Comparison of ENCODE assay signal across 33 cellular contexts in the genomic region with DNA sequence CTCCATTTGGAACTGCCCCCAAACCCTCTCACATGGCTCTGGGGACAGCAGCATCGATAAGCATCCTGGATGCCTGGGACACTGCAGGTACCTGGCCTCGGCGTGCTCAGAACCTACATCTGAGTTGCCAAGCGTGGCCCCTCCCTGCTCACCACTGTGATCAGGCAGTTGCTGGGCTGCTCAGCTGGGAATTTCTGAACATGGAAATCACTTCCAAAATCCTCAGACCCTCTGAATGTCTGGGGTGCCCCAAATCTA. TPM values are rescaled to one million over a fixed set of nuclear protein-coding genes. Genes with fewer than 3 reads are reported as not detected.
"Had no signal": no experiment of that assay in that cellular context is flagged by ENCODE, and none has a peak within 500 bp of the region (broad histone marks: within the 10 kb centered on the region; RNA-seq: fewer than 3 reads in every experiment).

No MANE protein-coding gene starts in this region.

- H3K9me3 ChIP-seq: adrenal gland, body of pancreas, esophagus muscularis mucosa, gastrocnemius medialis, heart right ventricle had no signal

- H3K36me3 Mint-ChIP-seq: activated CD4-positive, alpha-beta memory T cell treated with anti-CD3 and anti-CD28 coated beads for 36 hours; activated CD8-positive, alpha-beta memory T cell treated with anti-CD3 and anti-CD28 coated beads, Interleukin-2, amount 10 ng/mL, durations not matched to agents 7 days and 5 days; activated naive CD4-positive, alpha-beta T cell treated with anti-CD3 and anti-CD28 coated beads, Interleukin-2, amount 50 U/mL, for 24 hours; activated naive CD8-positive, alpha-beta T cell treated with anti-CD3 and anti-CD28 coated beads for 36 hours had no signal

- H3K4me3 Mint-ChIP-seq: activated CD4-positive, alpha-beta memory T cell treated with anti-CD3 and anti-CD28 coated beads for 36 hours; activated CD4-positive, alpha-beta T cell treated with anti-CD3 and anti-CD28 coated beads for 36 hours; activated CD4-positive, alpha-beta T cell treated with anti-CD3 and anti-CD28 coated beads, Interleukin-2, amount 10 ng/mL, durations not matched to agents 24 days and 14 days; activated CD8-positive, alpha-beta memory T cell treated with anti-CD3 and anti-CD28 coated beads, Interleukin-2, amount 10 ng/mL, durations not matched to agents 7 days and 5 days; activated CD8-positive, alpha-beta T cell treated with anti-CD3 and anti-CD28 coated beads, Interleukin-2, amount 10 ng/mL, durations not matched to agents 7 days and 5 days; activated naive CD4-positive, alpha-beta T cell treated with anti-CD3 and anti-CD28 coated beads for 36 hours; activated naive CD4-positive, alpha-beta T cell treated with anti-CD3 and anti-CD28 coated beads, Interleukin-2, amount 50 U/mL, for 24 hours; activated naive CD8-positive, alpha-beta T cell treated with anti-CD3 and anti-CD28 coated beads for 36 hours; activated naive CD8-positive, alpha-beta T cell treated with anti-CD3 and anti-CD28 coated beads, Interleukin-2, amount 50 U/mL, for 24 hours; activated T-helper 1 cell treated with anti-CD3 and anti-CD28 coated beads, Interleukin-12 subunit alpha, Interleukin-12 subunit beta, Interleukin-2, Interleukin-4 antibody, amounts not matched to agents 30 ng/mL and 10 ng/mL and 1 ng/mL, durations not matched to agents 14 hours and 24 hours and 36 hours had no signal

- H3K27ac Mint-ChIP-seq: activated CD4-positive, alpha-beta memory T cell treated with anti-CD3 and anti-CD28 coated beads for 36 hours; activated CD4-positive, alpha-beta T cell treated with anti-CD3 and anti-CD28 coated beads for 36 hours; activated CD4-positive, alpha-beta T cell treated with anti-CD3 and anti-CD28 coated beads, Interleukin-2, amount 10 ng/mL, durations not matched to agents 24 days and 14 days; activated CD8-positive, alpha-beta memory T cell treated with anti-CD3 and anti-CD28 coated beads, Interleukin-2, amount 10 ng/mL, durations not matched to agents 7 days and 5 days; activated CD8-positive, alpha-beta T cell treated with anti-CD3 and anti-CD28 coated beads, Interleukin-2, amount 10 ng/mL, durations not matched to agents 7 days and 5 days; activated naive CD4-positive, alpha-beta T cell treated with anti-CD3 and anti-CD28 coated beads for 36 hours; activated naive CD4-positive, alpha-beta T cell treated with anti-CD3 and anti-CD28 coated beads, Interleukin-2, amount 50 U/mL, for 24 hours; activated naive CD8-positive, alpha-beta T cell treated with anti-CD3 and anti-CD28 coated beads for 36 hours; activated naive CD8-positive, alpha-beta T cell treated with anti-CD3 and anti-CD28 coated beads, Interleukin-2, amount 50 U/mL, for 24 hours; activated T-helper 1 cell treated with anti-CD3 and anti-CD28 coated beads, Interleukin-12 subunit alpha, Interleukin-12 subunit beta, Interleukin-2, Interleukin-4 antibody, amounts not matched to agents 30 ng/mL and 10 ng/mL and 1 ng/mL, durations not matched to agents 14 hours and 24 hours and 36 hours; activated T-helper 2 cell treated with anti-CD3 and anti-CD28 coated beads, Interferon-gamma antibody, Interleukin-2, Interleukin-4, amounts not matched to agents 10 μg/mL and 5 μg/mL and 100 μg/mL, durations not matched to agents 14 hours and 24 hours and 36 hours had no signal

- H3K4me1 Mint-ChIP-seq: activated CD4-positive, alpha-beta T cell treated with anti-CD3 and anti-CD28 coated beads for 36 hours; activated naive CD8-positive, alpha-beta T cell treated with anti-CD3 and anti-CD28 coated beads, Interleukin-2, amount 50 U/mL, for 24 hours had no signal

- ATAC-seq: activated CD4-positive, alpha-beta T cell treated with anti-CD3 and anti-CD28 coated beads for 36 hours; activated CD8-positive, alpha-beta memory T cell treated with anti-CD3 and anti-CD28 coated beads, Interleukin-2, amount 10 ng/mL, durations not matched to agents 7 days and 5 days; activated CD8-positive, alpha-beta T cell treated with anti-CD3 and anti-CD28 coated beads, Interleukin-2, amount 10 ng/mL, durations not matched to agents 7 days and 5 days; activated naive CD8-positive, alpha-beta T cell treated with anti-CD3 and anti-CD28 coated beads, Interleukin-2, amount 50 U/mL, for 24 hours; body of pancreas; foreskin keratinocyte; gastrocnemius medialis; heart right ventricle had no signal

- H3K27me3 Mint-ChIP-seq: activated CD4-positive, alpha-beta memory T cell treated with anti-CD3 and anti-CD28 coated beads for 36 hours; activated CD4-positive, alpha-beta T cell treated with anti-CD3 and anti-CD28 coated beads for 36 hours; activated CD4-positive, alpha-beta T cell treated with anti-CD3 and anti-CD28 coated beads, Interleukin-2, amount 10 ng/mL, durations not matched to agents 24 days and 14 days; activated CD8-positive, alpha-beta memory T cell treated with anti-CD3 and anti-CD28 coated beads, Interleukin-2, amount 10 ng/mL, durations not matched to agents 7 days and 5 days; activated naive CD4-positive, alpha-beta T cell treated with anti-CD3 and anti-CD28 coated beads, Interleukin-2, amount 50 U/mL, for 24 hours; activated naive CD8-positive, alpha-beta T cell treated with anti-CD3 and anti-CD28 coated beads for 36 hours had no signal

- H3K9me3 Mint-ChIP-seq: activated CD4-positive, alpha-beta memory T cell treated with anti-CD3 and anti-CD28 coated beads for 36 hours; activated CD4-positive, alpha-beta T cell treated with anti-CD3 and anti-CD28 coated beads, Interleukin-2, amount 10 ng/mL, durations not matched to agents 24 days and 14 days; activated naive CD4-positive, alpha-beta T cell treated with anti-CD3 and anti-CD28 coated beads for 36 hours; activated naive CD4-positive, alpha-beta T cell treated with anti-CD3 and anti-CD28 coated beads, Interleukin-2, amount 50 U/mL, for 24 hours; activated naive CD8-positive, alpha-beta T cell treated with anti-CD3 and anti-CD28 coated beads for 36 hours; activated naive CD8-positive, alpha-beta T cell treated with anti-CD3 and anti-CD28 coated beads, Interleukin-2, amount 50 U/mL, for 24 hours; activated T-helper 1 cell treated with anti-CD3 and anti-CD28 coated beads, Interleukin-12 subunit alpha, Interleukin-12 subunit beta, Interleukin-2, Interleukin-4 antibody, amounts not matched to agents 30 ng/mL and 10 ng/mL and 1 ng/mL, durations not matched to agents 14 hours and 24 hours and 36 hours; activated T-helper 2 cell treated with anti-CD3 and anti-CD28 coated beads, Interferon-gamma antibody, Interleukin-2, Interleukin-4, amounts not matched to agents 10 μg/mL and 5 μg/mL and 100 μg/mL, durations not matched to agents 14 hours and 24 hours and 36 hours had no signal

- H3K36me3 ChIP-seq: adrenal gland, gastrocnemius medialis had no signal

- H3K27me3 ChIP-seq: adrenal gland, body of pancreas, esophagus muscularis mucosa, foreskin keratinocyte, gastrocnemius medialis, heart right ventricle had no signal

- H3K27ac ChIP-seq: adrenal gland, body of pancreas, esophagus muscularis mucosa, foreskin keratinocyte had no signal

- H3K4me1 ChIP-seq: adrenal gland, body of pancreas, foreskin keratinocyte, gastrocnemius medialis had no signal

- H3K4me3 ChIP-seq: adrenal gland, body of pancreas, esophagus muscularis mucosa, gastrocnemius medialis had no signal

- DNase-seq: activated CD4-positive, alpha-beta memory T cell treated with anti-CD3 and anti-CD28 coated beads for 36 hours; activated CD4-positive, alpha-beta T cell treated with anti-CD3 and anti-CD28 coated beads for 36 hours; activated CD4-positive, alpha-beta T cell treated with anti-CD3 and anti-CD28 coated beads, Interleukin-2, amount 10 ng/mL, durations not matched to agents 24 days and 14 days; activated CD4-positive, CD25-positive, alpha-beta regulatory T cell; activated CD4-positive, CD25-positive, alpha-beta regulatory T cell treated with anti-CD3 and anti-CD28 coated beads, Interleukin-2, amount 50 U/mL, for 72 hours; activated CD8-positive, alpha-beta memory T cell treated with anti-CD3 and anti-CD28 coated beads, Interleukin-2, amount 10 ng/mL, durations not matched to agents 7 days and 5 days; activated CD8-positive, alpha-beta memory T cell treated with anti-CD3 and anti-CD28 coated beads, Interleukin-2, amount 50 U/mL, for 4 hours; activated CD8-positive, alpha-beta T cell treated with anti-CD3 and anti-CD28 coated beads, Interleukin-2, amount 10 ng/mL, durations not matched to agents 7 days and 5 days; activated effector memory CD4-positive, alpha-beta T cell treated with anti-CD3 and anti-CD28 coated beads, Interleukin-2, amount 50 U/mL, for 16 hours; activated naive CD4-positive, alpha-beta T cell treated with anti-CD3 and anti-CD28 coated beads for 36 hours; activated naive CD8-positive, alpha-beta T cell treated with anti-CD3 and anti-CD28 coated beads for 36 hours; activated naive CD8-positive, alpha-beta T cell treated with anti-CD3 and anti-CD28 coated beads, Interleukin-2, amount 50 U/mL, for 24 hours; activated T-cell treated with anti-CD3 and anti-CD28 coated beads, Interleukin-2, amount 50 U/mL, for 1 hour; activated T-cell treated with anti-CD3 and anti-CD28 coated beads, Interleukin-2, amount 50 U/mL, for 48 hours; adrenal gland; amygdala; body of pancreas; caudate nucleus; cortex of kidney; effector CD8-positive, alpha-beta T cell; erythroblast; foreskin keratinocyte; gastrocnemius medialis; glutamatergic neuron; heart right ventricle; T-helper 1 cell; T-helper 2 cell had no signal

RNA-seq across cellular contexts. Expression of gene CDH5, which starts 6.3 kb away (rescaled TPM):
- total RNA-seq: activated CD4-positive, alpha-beta memory T cell treated with anti-CD3 and anti-CD28 coated beads for 36 hours; activated CD4-positive, alpha-beta T cell treated with anti-CD3 and anti-CD28 coated beads for 36 hours; activated CD4-positive, alpha-beta T cell treated with anti-CD3 and anti-CD28 coated beads, Interleukin-2, amount 10 ng/mL, durations not matched to agents 24 days and 14 days; activated CD8-positive, alpha-beta memory T cell treated with anti-CD3 and anti-CD28 coated beads for 36 hours; activated CD8-positive, alpha-beta memory T cell treated with anti-CD3 and anti-CD28 coated beads, Interleukin-2, amount 10 ng/mL, durations not matched to agents 7 days and 5 days; activated CD8-positive, alpha-beta T cell treated with anti-CD3 and anti-CD28 coated beads, Interleukin-2, amount 10 ng/mL, durations not matched to agents 7 days and 5 days; activated naive CD4-positive, alpha-beta T cell treated with anti-CD3 and anti-CD28 coated beads for 36 hours; activated naive CD8-positive, alpha-beta T cell treated with anti-CD3 and anti-CD28 coated beads for 36 hours; activated T-helper 1 cell treated with anti-CD3 and anti-CD28 coated beads, Interleukin-12 subunit alpha, Interleukin-12 subunit beta, Interleukin-2, Interleukin-4 antibody, amounts not matched to agents 30 ng/mL and 10 ng/mL and 1 ng/mL, durations not matched to agents 14 hours and 24 hours and 36 hours; activated T-helper 2 cell treated with anti-CD3 and anti-CD28 coated beads, Interferon-gamma antibody, Interleukin-2, Interleukin-4, amounts not matched to agents 10 μg/mL and 5 μg/mL and 100 μg/mL, durations not matched to agents 14 hours and 24 hours and 36 hours; chondrocyte had no signal
- polyA plus RNA-seq: foreskin keratinocyte had no signal

RNA-seq across cellular contexts. Expression of gene BEAN1, which starts 54.3 kb away (rescaled TPM):
- total RNA-seq: activated CD4-positive, alpha-beta memory T cell treated with anti-CD3 and anti-CD28 coated beads for 36 hours; activated CD4-positive, alpha-beta T cell treated with anti-CD3 and anti-CD28 coated beads for 36 hours; activated CD4-positive, alpha-beta T cell treated with anti-CD3 and anti-CD28 coated beads, Interleukin-2, amount 10 ng/mL, durations not matched to agents 24 days and 14 days; activated CD8-positive, alpha-beta memory T cell treated with anti-CD3 and anti-CD28 coated beads for 36 hours; activated CD8-positive, alpha-beta memory T cell treated with anti-CD3 and anti-CD28 coated beads, Interleukin-2, amount 10 ng/mL, durations not matched to agents 7 days and 5 days; activated CD8-positive, alpha-beta T cell treated with anti-CD3 and anti-CD28 coated beads, Interleukin-2, amount 10 ng/mL, durations not matched to agents 7 days and 5 days; activated naive CD4-positive, alpha-beta T cell treated with anti-CD3 and anti-CD28 coated beads for 36 hours; activated naive CD8-positive, alpha-beta T cell treated with anti-CD3 and anti-CD28 coated beads for 36 hours; activated T-helper 1 cell treated with anti-CD3 and anti-CD28 coated beads, Interleukin-12 subunit alpha, Interleukin-12 subunit beta, Interleukin-2, Interleukin-4 antibody, amounts not matched to agents 30 ng/mL and 10 ng/mL and 1 ng/mL, durations not matched to agents 14 hours and 24 hours and 36 hours; activated T-helper 2 cell treated with anti-CD3 and anti-CD28 coated beads, Interferon-gamma antibody, Interleukin-2, Interleukin-4, amounts not matched to agents 10 μg/mL and 5 μg/mL and 100 μg/mL, durations not matched to agents 14 hours and 24 hours and 36 hours; body of pancreas; gastrocnemius medialis had no signal
